ENCODE assay signal across 1 cellular context in the genomic region with DNA sequence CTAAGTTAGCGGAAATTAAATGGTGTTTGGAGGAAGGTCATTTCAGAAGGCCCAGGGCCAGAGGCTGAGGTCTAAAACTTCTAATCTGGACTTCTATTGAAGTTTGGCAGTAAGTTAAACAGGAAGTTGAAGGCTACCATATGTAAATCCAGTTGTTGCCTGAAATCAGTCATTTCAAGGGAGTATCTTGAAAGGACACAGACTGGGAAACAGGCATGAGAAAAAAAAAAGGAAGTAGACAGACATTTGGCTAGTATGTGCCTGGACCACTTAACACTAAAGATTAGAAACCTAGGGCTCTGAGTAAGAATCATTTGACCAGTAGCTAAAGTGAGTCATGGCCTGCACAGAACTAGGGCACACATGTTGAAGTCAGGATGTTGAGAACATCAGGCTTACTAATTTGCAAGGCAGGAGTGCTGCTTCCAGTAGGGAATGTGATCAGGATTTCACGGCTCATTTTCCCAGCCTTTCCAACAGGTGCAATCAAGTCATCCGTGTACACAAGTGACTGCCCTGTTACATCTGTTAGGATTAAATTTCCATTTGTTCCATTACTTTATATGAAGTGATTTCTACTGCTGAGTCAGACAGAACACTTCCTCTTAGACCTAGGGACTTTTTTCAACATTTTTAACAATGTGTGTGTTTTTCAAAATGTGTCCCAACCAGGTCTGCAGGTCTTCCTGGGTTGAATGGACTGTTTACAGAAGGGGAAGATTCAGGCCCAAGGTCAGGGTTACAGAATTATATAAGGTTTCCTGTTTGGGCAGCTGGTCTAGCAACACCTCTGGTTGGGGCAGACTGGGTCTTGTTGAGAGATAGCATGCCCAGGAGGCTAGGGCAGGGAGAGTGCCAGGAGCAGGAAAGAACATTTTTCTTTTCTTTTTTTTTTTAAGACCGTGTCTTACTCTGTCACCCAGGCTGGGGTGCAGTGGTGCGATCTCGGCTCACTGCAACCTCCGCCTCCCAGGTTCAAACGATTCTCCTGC.
TF ChIP-seq lines count a peak whose summit lies in the region.

No MANE protein-coding gene starts in this region.

TF ChIP-seq in HepG2, 621 proteins besides CTCF, POLR2A, EP300 and RAD21 (continued from another document and continues in another):
- TF ChIP-seq GZF1 (CRISPR knock-in tag; IDR thresholded peaks at IDR 0.05) (peak; percentile 84), AHR (CRISPR knock-in tag; IDR thresholded peaks at IDR 0.05) (no peak), SOX6 (IDR thresholded peaks at IDR 0.05) (no peak), SOX6 (CRISPR knock-in tag; IDR thresholded peaks at IDR 0.05) (peak; percentile 93), KDM6A (CRISPR knock-in tag; IDR thresholded peaks at IDR 0.05; ENCODE audit: low read depth) (no peak; the same call in 1 of the 2 replicates), TBX3 (IDR thresholded peaks at IDR 0.05; ENCODE audit: borderline replicate concordance) (peak; percentile 90), MAFF (IDR thresholded peaks at IDR 0.05; ENCODE audit: low read depth, low read length) (peak; percentile 47), U2AF2 (IDR thresholded peaks at IDR 0.05; ENCODE audit: low read depth, low read length) (no peak), CHD2 (IDR thresholded peaks at IDR 0.05; ENCODE audit: low read depth, low read length) (no peak), HIVEP1 (CRISPR knock-in tag; IDR thresholded peaks at IDR 0.05) (no peak), SP2 (CRISPR knock-in tag; IDR thresholded peaks at IDR 0.05) (no peak), ZNF33B (CRISPR knock-in tag; IDR thresholded peaks at IDR 0.05) (no peak), ZNF713 (CRISPR knock-in tag; IDR thresholded peaks at IDR 0.05) (no peak), ARID2 (CRISPR knock-in tag; IDR thresholded peaks at IDR 0.05; ENCODE audit: borderline replicate concordance) (no peak), ETV5 (CRISPR knock-in tag; IDR thresholded peaks at IDR 0.05; ENCODE audit: borderline replicate concordance) (peak; percentile 94), HNRNPK (IDR thresholded peaks at IDR 0.05; ENCODE audit: low read depth, low read length, poor library complexity, severe bottlenecking) (no peak), ZNF747 (CRISPR knock-in tag; IDR thresholded peaks at IDR 0.05; ENCODE audit: borderline replicate concordance) (no peak), ZBTB7B (CRISPR knock-in tag; IDR thresholded peaks at IDR 0.05) (no peak), RARG (CRISPR knock-in tag; IDR thresholded peaks at IDR 0.05; ENCODE audit: low read depth) (no peak), ZFP36L2 (CRISPR knock-in tag; IDR thresholded peaks at IDR 0.05) (no peak), ZNF326 (CRISPR knock-in tag; IDR thresholded peaks at IDR 0.05; ENCODE audit: borderline replicate concordance) (no peak), MYNN (CRISPR knock-in tag; IDR thresholded peaks at IDR 0.05; ENCODE audit: low read depth) (no peak), ZFP36L1 (CRISPR knock-in tag; IDR thresholded peaks at IDR 0.05) (no peak; the same call in 1 of the 2 replicates), IRF2 (CRISPR knock-in tag; IDR thresholded peaks at IDR 0.05) (peak; percentile 86), KLF6 (CRISPR knock-in tag; IDR thresholded peaks at IDR 0.05) (no peak), ZNF3 (CRISPR knock-in tag; IDR thresholded peaks at IDR 0.05) (0 out of 2 replicates have a peak, but pooled peaks have one; percentile 17), ZNF577 (CRISPR knock-in tag; IDR thresholded peaks at IDR 0.05; ENCODE audit: borderline replicate concordance, low read depth) (no peak), SIN3B (IDR thresholded peaks at IDR 0.05; ENCODE audit: low read length) (no peak), ARHGAP35 (CRISPR knock-in tag; IDR thresholded peaks at IDR 0.05; ENCODE audit: borderline replicate concordance) (no peak), SMC3 (IDR thresholded peaks at IDR 0.05; ENCODE audit: low read length) (no peak), ETV6 (CRISPR knock-in tag; conservative IDR thresholded peaks at IDR 0.05) (no peak), ZNF777 (CRISPR knock-in tag; IDR thresholded peaks at IDR 0.05) (no peak), SMAD3 (CRISPR knock-in tag; IDR thresholded peaks at IDR 0.05) (peak; percentile 71; the same call in 1 of the 2 replicates), MLLT10 (CRISPR knock-in tag; IDR thresholded peaks at IDR 0.05) (no peak), NFE2L2 (IDR thresholded peaks at IDR 0.05; ENCODE audit: low read length) (no peak), ZNF34 (CRISPR knock-in tag; IDR thresholded peaks at IDR 0.05; ENCODE audit: borderline replicate concordance) (no peak), RBFOX2 (IDR thresholded peaks at IDR 0.05; ENCODE audit: low read depth, low read length) (peak; percentile 82), NR3C1 (CRISPR knock-in tag; IDR thresholded peaks at IDR 0.05) (no peak), JUNB (CRISPR knock-in tag; IDR thresholded peaks at IDR 0.05; ENCODE audit: borderline replicate concordance) (0 out of 2 replicates have a peak, but pooled peaks have one; percentile 10), JDP2 (CRISPR knock-in tag; IDR thresholded peaks at IDR 0.05; ENCODE audit: borderline replicate concordance) (no peak)
- TF ChIP-seq, protein P1, sequence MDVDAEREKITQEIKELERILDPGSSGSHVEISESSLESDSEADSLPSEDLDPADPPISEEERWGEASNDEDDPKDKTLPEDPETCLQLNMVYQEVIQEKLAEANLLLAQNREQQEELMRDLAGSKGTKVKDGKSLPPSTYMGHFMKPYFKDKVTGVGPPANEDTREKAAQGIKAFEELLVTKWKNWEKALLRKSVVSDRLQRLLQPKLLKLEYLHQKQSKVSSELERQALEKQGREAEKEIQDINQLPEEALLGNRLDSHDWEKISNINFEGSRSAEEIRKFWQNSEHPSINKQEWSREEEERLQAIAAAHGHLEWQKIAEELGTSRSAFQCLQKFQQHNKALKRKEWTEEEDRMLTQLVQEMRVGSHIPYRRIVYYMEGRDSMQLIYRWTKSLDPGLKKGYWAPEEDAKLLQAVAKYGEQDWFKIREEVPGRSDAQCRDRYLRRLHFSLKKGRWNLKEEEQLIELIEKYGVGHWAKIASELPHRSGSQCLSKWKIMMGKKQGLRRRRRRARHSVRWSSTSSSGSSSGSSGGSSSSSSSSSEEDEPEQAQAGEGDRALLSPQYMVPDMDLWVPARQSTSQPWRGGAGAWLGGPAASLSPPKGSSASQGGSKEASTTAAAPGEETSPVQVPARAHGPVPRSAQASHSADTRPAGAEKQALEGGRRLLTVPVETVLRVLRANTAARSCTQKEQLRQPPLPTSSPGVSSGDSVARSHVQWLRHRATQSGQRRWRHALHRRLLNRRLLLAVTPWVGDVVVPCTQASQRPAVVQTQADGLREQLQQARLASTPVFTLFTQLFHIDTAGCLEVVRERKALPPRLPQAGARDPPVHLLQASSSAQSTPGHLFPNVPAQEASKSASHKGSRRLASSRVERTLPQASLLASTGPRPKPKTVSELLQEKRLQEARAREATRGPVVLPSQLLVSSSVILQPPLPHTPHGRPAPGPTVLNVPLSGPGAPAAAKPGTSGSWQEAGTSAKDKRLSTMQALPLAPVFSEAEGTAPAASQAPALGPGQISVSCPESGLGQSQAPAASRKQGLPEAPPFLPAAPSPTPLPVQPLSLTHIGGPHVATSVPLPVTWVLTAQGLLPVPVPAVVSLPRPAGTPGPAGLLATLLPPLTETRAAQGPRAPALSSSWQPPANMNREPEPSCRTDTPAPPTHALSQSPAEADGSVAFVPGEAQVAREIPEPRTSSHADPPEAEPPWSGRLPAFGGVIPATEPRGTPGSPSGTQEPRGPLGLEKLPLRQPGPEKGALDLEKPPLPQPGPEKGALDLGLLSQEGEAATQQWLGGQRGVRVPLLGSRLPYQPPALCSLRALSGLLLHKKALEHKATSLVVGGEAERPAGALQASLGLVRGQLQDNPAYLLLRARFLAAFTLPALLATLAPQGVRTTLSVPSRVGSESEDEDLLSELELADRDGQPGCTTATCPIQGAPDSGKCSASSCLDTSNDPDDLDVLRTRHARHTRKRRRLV (CRISPR knock-in tag; IDR thresholded peaks at IDR 0.05): peak; percentile 6; the same call in 1 of the 2 replicates
- TF ChIP-seq, protein P2, sequence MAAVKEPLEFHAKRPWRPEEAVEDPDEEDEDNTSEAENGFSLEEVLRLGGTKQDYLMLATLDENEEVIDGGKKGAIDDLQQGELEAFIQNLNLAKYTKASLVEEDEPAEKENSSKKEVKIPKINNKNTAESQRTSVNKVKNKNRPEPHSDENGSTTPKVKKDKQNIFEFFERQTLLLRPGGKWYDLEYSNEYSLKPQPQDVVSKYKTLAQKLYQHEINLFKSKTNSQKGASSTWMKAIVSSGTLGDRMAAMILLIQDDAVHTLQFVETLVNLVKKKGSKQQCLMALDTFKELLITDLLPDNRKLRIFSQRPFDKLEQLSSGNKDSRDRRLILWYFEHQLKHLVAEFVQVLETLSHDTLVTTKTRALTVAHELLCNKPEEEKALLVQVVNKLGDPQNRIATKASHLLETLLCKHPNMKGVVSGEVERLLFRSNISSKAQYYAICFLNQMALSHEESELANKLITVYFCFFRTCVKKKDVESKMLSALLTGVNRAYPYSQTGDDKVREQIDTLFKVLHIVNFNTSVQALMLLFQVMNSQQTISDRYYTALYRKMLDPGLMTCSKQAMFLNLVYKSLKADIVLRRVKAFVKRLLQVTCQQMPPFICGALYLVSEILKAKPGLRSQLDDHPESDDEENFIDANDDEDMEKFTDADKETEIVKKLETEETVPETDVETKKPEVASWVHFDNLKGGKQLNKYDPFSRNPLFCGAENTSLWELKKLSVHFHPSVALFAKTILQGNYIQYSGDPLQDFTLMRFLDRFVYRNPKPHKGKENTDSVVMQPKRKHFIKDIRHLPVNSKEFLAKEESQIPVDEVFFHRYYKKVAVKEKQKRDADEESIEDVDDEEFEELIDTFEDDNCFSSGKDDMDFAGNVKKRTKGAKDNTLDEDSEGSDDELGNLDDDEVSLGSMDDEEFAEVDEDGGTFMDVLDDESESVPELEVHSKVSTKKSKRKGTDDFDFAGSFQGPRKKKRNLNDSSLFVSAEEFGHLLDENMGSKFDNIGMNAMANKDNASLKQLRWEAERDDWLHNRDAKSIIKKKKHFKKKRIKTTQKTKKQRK (IDR thresholded peaks at IDR 0.05; ENCODE audit: low read length): no peak
- TF ChIP-seq, protein P3, sequence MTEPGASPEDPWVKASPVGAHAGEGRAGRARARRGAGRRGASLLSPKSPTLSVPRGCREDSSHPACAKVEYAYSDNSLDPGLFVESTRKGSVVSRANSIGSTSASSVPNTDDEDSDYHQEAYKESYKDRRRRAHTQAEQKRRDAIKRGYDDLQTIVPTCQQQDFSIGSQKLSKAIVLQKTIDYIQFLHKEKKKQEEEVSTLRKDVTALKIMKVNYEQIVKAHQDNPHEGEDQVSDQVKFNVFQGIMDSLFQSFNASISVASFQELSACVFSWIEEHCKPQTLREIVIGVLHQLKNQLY (CRISPR knock-in tag; IDR thresholded peaks at IDR 0.05): peak; percentile 51; the same call in 1 of the 2 replicates
- TF ChIP-seq, protein P4, sequence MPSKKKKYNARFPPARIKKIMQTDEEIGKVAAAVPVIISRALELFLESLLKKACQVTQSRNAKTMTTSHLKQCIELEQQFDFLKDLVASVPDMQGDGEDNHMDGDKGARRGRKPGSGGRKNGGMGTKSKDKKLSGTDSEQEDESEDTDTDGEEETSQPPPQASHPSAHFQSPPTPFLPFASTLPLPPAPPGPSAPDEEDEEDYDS (CRISPR knock-in tag; IDR thresholded peaks at IDR 0.05): peak; percentile 83; the same call in 1 of the 2 replicates
- TF ChIP-seq, protein P5, sequence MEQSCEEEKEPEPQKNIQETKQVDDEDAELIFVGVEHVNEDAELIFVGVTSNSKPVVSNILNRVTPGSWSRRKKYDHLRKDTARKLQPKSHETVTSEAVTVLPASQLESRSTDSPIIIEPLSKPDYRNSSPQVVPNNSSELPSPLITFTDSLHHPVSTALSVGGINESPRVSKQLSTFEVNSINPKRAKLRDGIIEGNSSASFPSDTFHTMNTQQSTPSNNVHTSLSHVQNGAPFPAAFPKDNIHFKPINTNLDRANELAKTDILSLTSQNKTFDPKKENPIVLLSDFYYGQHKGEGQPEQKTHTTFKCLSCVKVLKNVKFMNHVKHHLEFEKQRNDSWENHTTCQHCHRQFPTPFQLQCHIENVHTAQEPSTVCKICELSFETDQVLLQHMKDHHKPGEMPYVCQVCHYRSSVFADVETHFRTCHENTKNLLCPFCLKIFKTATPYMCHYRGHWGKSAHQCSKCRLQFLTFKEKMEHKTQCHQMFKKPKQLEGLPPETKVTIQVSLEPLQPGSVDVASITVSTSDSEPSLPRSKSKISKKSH (CRISPR knock-in tag; IDR thresholded peaks at IDR 0.05; ENCODE audit: borderline replicate concordance): no peak
- TF ChIP-seq, protein P6, sequence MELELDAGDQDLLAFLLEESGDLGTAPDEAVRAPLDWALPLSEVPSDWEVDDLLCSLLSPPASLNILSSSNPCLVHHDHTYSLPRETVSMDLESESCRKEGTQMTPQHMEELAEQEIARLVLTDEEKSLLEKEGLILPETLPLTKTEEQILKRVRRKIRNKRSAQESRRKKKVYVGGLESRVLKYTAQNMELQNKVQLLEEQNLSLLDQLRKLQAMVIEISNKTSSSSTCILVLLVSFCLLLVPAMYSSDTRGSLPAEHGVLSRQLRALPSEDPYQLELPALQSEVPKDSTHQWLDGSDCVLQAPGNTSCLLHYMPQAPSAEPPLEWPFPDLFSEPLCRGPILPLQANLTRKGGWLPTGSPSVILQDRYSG (CRISPR knock-in tag; IDR thresholded peaks at IDR 0.05): no peak
- TF ChIP-seq, protein P7, sequence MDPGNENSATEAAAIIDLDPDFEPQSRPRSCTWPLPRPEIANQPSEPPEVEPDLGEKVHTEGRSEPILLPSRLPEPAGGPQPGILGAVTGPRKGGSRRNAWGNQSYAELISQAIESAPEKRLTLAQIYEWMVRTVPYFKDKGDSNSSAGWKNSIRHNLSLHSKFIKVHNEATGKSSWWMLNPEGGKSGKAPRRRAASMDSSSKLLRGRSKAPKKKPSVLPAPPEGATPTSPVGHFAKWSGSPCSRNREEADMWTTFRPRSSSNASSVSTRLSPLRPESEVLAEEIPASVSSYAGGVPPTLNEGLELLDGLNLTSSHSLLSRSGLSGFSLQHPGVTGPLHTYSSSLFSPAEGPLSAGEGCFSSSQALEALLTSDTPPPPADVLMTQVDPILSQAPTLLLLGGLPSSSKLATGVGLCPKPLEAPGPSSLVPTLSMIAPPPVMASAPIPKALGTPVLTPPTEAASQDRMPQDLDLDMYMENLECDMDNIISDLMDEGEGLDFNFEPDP (CRISPR knock-in tag; conservative IDR thresholded peaks at IDR 0.05): no peak
- TF ChIP-seq, protein P8, sequence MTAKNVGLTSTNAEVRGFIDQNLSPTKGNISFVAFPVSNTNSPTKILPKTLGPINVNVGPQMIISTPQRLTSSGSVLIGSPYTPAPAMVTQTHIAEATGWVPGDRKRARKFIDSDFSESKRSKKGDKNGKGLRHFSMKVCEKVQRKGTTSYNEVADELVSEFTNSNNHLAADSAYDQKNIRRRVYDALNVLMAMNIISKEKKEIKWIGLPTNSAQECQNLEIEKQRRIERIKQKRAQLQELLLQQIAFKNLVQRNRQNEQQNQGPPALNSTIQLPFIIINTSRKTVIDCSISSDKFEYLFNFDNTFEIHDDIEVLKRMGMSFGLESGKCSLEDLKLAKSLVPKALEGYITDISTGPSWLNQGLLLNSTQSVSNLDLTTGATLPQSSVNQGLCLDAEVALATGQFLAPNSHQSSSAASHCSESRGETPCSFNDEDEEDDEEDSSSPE (CRISPR knock-in tag; IDR thresholded peaks at IDR 0.05): no peak
- TF ChIP-seq, protein P9, sequence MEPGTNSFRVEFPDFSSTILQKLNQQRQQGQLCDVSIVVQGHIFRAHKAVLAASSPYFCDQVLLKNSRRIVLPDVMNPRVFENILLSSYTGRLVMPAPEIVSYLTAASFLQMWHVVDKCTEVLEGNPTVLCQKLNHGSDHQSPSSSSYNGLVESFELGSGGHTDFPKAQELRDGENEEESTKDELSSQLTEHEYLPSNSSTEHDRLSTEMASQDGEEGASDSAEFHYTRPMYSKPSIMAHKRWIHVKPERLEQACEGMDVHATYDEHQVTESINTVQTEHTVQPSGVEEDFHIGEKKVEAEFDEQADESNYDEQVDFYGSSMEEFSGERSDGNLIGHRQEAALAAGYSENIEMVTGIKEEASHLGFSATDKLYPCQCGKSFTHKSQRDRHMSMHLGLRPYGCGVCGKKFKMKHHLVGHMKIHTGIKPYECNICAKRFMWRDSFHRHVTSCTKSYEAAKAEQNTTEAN (CRISPR knock-in tag; conservative IDR thresholded peaks at IDR 0.05): no peak
